In genomic region chr15:58039260-58040035, GRCh38 we compare ENCODE assay signal across 20 cellular contexts. TPM values are rescaled to one million over a fixed set of nuclear protein-coding genes. Genes with fewer than 3 reads are reported as not detected.
DNase-seq lines count a peak whose midpoint lies in the region; ATAC-seq and TF ChIP-seq lines count a peak whose summit lies in the region.
"Had no signal": no experiment of that assay in that cellular context is flagged by ENCODE, and none has a peak within 500 bp of the region (broad histone marks: within the 10 kb centered on the region; RNA-seq: fewer than 3 reads in every experiment).

No MANE protein-coding gene starts in this region.

- intact Hi-C loops in colonic mucosa (cut with DNase I): no loop called here
- intact Hi-C loops in mucosa of descending colon (cut with DNase I, micrococcal nuclease): no loop called here

- H3K9ac ChIP-seq in colonic mucosa (ENCODE audit: low read depth in 2 of 2, low read length in 2 of 2): no peak overlapping the region

- in situ Hi-C loops in ACHN (cut with HindIII; ENCODE audit: low pct_ligation_motif_present, low pct_unique_long_range_greater_than_20kb, low sequenced_read_pairs): no loop called here

- no peaks in the 10 kb centered on the region for H3K9me3 ChIP-seq in colonic mucosa
- no peaks in the 10 kb centered on the region for H3K9me3 ChIP-seq in mucosa of descending colon
- H3K9me3 ChIP-seq in effector memory CD4-positive, alpha-beta T cell (ENCODE audit: control insufficient read depth, low read length): no peaks in the 10 kb centered on the region
- H3K9me3 ChIP-seq: adrenal gland, right lobe of liver, tibial nerve had no signal

- peak overlapping the region; percentile 55 for H3K27ac ChIP-seq in colonic mucosa
- no peak overlapping the region for H3K27ac ChIP-seq in effector memory CD4-positive, alpha-beta T cell (ENCODE audit: insufficient read depth, low read length, poor library complexity, severe bottlenecking)
- H3K27ac ChIP-seq: adrenal gland, right lobe of liver, tibial nerve had no signal

- H3K4me1 ChIP-seq in colonic mucosa (peaks cover 21% of the 10 kb centered on the region), mucosa of descending colon (ENCODE audit: low read depth) (peaks cover 18% of the 10 kb centered on the region)
- H3K4me1 ChIP-seq in effector memory CD4-positive, alpha-beta T cell (ENCODE audit: control insufficient read depth, insufficient read depth, low read length, poor library complexity, severe bottlenecking): no peaks in the 10 kb centered on the region
- H3K4me1 ChIP-seq: tibial nerve had no signal

- DNase-seq in COLO668 (lab: John Stamatoyannopoulos, UW; ENCODE audit: unreplicated experiment) (peak; percentile 20), HT-29 (ENCODE audit: low spot score) (peak; percentile 36), colonic mucosa (no peak), mucosa of descending colon (no peak), ACHN (no peak), SIG-M5 (lab: John Stamatoyannopoulos, UW) (no peak)
- DNase-seq in effector memory CD4-positive, alpha-beta T cell: no peak
- DNase-seq in activated CD4-positive, alpha-beta T cell treated with anti-CD3 and anti-CD28 coated beads for 48 hours: no peak
- DNase-seq: activated CD8-positive, alpha-beta T cell treated with anti-CD3 and anti-CD28 coated beads for 36 hours; activated naive CD4-positive, alpha-beta T cell treated with anti-CD3 and anti-CD28 coated beads, Interleukin-2, amount 10 ng/mL, durations not matched to agents 7 days and 5 days; adrenal gland; hippocampal formation; Kasumi-1; stimulated activated CD4-positive, alpha-beta T cell treated with anti-CD3 and anti-CD28 coated beads, Interleukin-12 subunit alpha, Interleukin-12 subunit beta, amount 100 ng/mL, for 4 hours; stimulated activated CD4-positive, alpha-beta T cell treated with anti-CD3 and anti-CD28 coated beads, Interleukin-4, amount 100 ng/mL, for 24 hours; T-helper 9 cell had no signal

- ATAC-seq in mucosa of descending colon: peak; percentile 52
- ATAC-seq: activated CD8-positive, alpha-beta T cell treated with anti-CD3 and anti-CD28 coated beads for 36 hours; HCT116; Panc1 had no signal

- H3K27me3 ChIP-seq in colonic mucosa: no peaks in the 10 kb centered on the region
- peaks cover 3% of the 10 kb centered on the region for H3K27me3 ChIP-seq in effector memory CD4-positive, alpha-beta T cell (replicated peaks; ENCODE audit: control insufficient read depth, insufficient read depth, low read length, poor library complexity, severe bottlenecking)
- H3K27me3 ChIP-seq: right lobe of liver had no signal

- no peak for TF ChIP-seq CTCF in colonic mucosa (IDR thresholded peaks at IDR 0.05)
- TF ChIP-seq CTCF in mucosa of descending colon (IDR thresholded peaks at IDR 0.05): no peak

- H3K4me3 ChIP-seq in colonic mucosa (no peak overlapping the region), mucosa of descending colon (no peak overlapping the region)
- no peak overlapping the region for H3K4me3 ChIP-seq in effector memory CD4-positive, alpha-beta T cell (ENCODE audit: insufficient read depth, low read depth, low read length, poor library complexity, severe bottlenecking)
- H3K4me3 ChIP-seq: adrenal gland, right lobe of liver, tibial nerve had no signal

- H3K36me3 ChIP-seq in colonic mucosa: no peaks in the 10 kb centered on the region
- H3K36me3 ChIP-seq in mucosa of descending colon (ENCODE audit: low read depth): no peaks in the 10 kb centered on the region
- H3K36me3 ChIP-seq in effector memory CD4-positive, alpha-beta T cell (ENCODE audit: control insufficient read depth, insufficient read depth, low read length): no peaks in the 10 kb centered on the region
- H3K36me3 ChIP-seq: adrenal gland, right lobe of liver, tibial nerve had no signal

RNA-seq across cellular contexts. Expression of gene ALDH1A2, which starts 26.1 kb away (rescaled TPM):
- 0.25 TPM in 1 of 2 replicates, not detected in the other for total RNA-seq in HT-29 (2014; rRNA removed; shearing (Covaris generic))
- total RNA-seq in colonic mucosa (1 to 10 TPM; 1.9 to 2.5 TPM), mucosa of descending colon (1 to 10 TPM in 2 of 3 donors, under 1 TPM in 1; 0.55 to 8.6 (median 4.3) TPM)

Comparison
In these comparisons a context has a peak if more than half of its experiments do, and no peak if none do; other contexts are left out.
1. DNase-seq: peak in COLO668 (single experiment) and HT-29 (single experiment); none in colonic mucosa (single experiment), mucosa of descending colon (0 of 3), ACHN (single experiment), SIG-M5 (single experiment), effector memory CD4-positive, alpha-beta T cell (0 of 3) and activated CD4-positive, alpha-beta T cell treated with anti-CD3 and anti-CD28 coated beads for 48 hours (single experiment).